11 cellular contexts compared by ENCODE assay signal in genomic region chr7:74217455-74218342, GRCh38. TPM values are rescaled to one million over a fixed set of nuclear protein-coding genes. Genes with fewer than 3 reads are reported as not detected.
DNase-seq lines count a peak whose midpoint lies in the region; ATAC-seq, FAIRE-seq and TF ChIP-seq lines count a peak whose summit lies in the region.
"Had no signal": no experiment of that assay in that cellular context is flagged by ENCODE, and none has a peak within 500 bp of the region (broad histone marks: within the 10 kb centered on the region; RNA-seq: fewer than 3 reads in every experiment).

No MANE protein-coding gene starts in this region.

- TF ChIP-seq RAD21 in IMR-90 (IDR thresholded peaks at IDR 0.05; ENCODE audit: low read length), result no peak

- H3K9me1 ChIP-seq in IMR-90 (ENCODE audit: insufficient read depth, low read length), result no peaks in the 10 kb centered on the region

- intact Hi-C loops in IMR-90 (cut with micrococcal nuclease) (no loop called here), kidney (cut with DNase I) (no loop called here)

- H3K56ac ChIP-seq in IMR-90 (ENCODE audit: extremely low read depth, insufficient read depth, low read length), result no peak overlapping the region

- peak; percentile 54 for ATAC-seq in GM19395 (IDR thresholded peaks at IDR 0.05; ENCODE audit: unreplicated experiment)
- ATAC-seq in IMR-90 (ENCODE audit: low read depth), result no peak
- ATAC-seq in GM23338, result no peak

- H3K9ac ChIP-seq in IMR-90 (ENCODE audit: low read depth, low read length) (no peak overlapping the region), kidney (ENCODE audit: low read length in 2 of 2) (no peak overlapping the region)

- DNase-seq in C1 segment of cervical spinal cord (lab: John Stamatoyannopoulos, UW) (peak in 8 of 14 donors; percentile 16 to 43 (median 32)), IMR-90 (peak; percentile 28), GM19238 (ENCODE audit: insufficient read length, low spot score) (no peak), GM23338 (ENCODE audit: low spot score) (no peak), kidney (no peak)
- DNase-seq in activated naive CD8-positive, alpha-beta T cell treated with anti-CD3 and anti-CD28 coated beads for 36 hours, result no peak
- no peak for DNase-seq in activated CD8-positive, alpha-beta memory T cell treated with anti-CD3 and anti-CD28 coated beads, Interleukin-2, amount 50 U/mL, for 48 hours

- H3K9me2 ChIP-seq in GM23338 (ENCODE audit: insufficient read depth), result no peaks in the 10 kb centered on the region

- peaks cover 16% of the 10 kb centered on the region for H3K4me1 Mint-ChIP-seq in activated naive CD8-positive, alpha-beta T cell treated with anti-CD3 and anti-CD28 coated beads for 36 hours
- H3K4me1 Mint-ChIP-seq in GM23338, result peaks cover 2% of the 10 kb centered on the region; the same call in 2 of the 3 replicates

- H3K79me1 ChIP-seq in IMR-90 (ENCODE audit: low read depth in 1 of 2, low read length in 2 of 2), result no peaks in the 10 kb centered on the region

- no TSS peak for BruUV-seq in IMR-90 (replicated peaks; lab: Mats Ljungman, UMichigan)

- H3K4me3 Mint-ChIP-seq in activated naive CD8-positive, alpha-beta T cell treated with anti-CD3 and anti-CD28 coated beads for 36 hours, result no peak overlapping the region
- H3K4me3 Mint-ChIP-seq in GM23338, result no peak overlapping the region

- CTCF ChIA-PET in IMR-90 (lab: Yijun Ruan, JAX), result no interaction called here

- FAIRE-seq in kidney (lab: Jason Lieb, UNC), result no peak
- FAIRE-seq: G401.6 had no signal

- H2AK5ac ChIP-seq in IMR-90 (ENCODE audit: low read depth, low read length), result no peak overlapping the region

- in situ Hi-C loops in IMR-90 (cut with MboI; ENCODE audit: low sequenced_read_pairs), result loop anchor here (25.0 kb wide), 1 partner anchor 345 kb away; no protein-coding TSS in a partner anchor

- H3K4me3 ChIP-seq in IMR-90 (ENCODE audit: insufficient read depth, low read depth, low read length) (no peak overlapping the region), GM23338 (no peak overlapping the region), kidney (ENCODE audit: low read length in 2 of 2) (no peak overlapping the region)
- H3K4me3 ChIP-seq: SK-N-MC had no signal

- TF ChIP-seq POLR2A in IMR-90 (IDR thresholded peaks at IDR 0.05; ENCODE audit: low read depth, low read length), result no peak

- no peak overlapping the region for H3K18ac ChIP-seq in IMR-90 (ENCODE audit: low read depth, low read length)

- H3K27ac ChIP-seq in IMR-90 (ENCODE audit: insufficient read depth, low read length), result no peak overlapping the region
- no peak overlapping the region for H3K27ac ChIP-seq in GM23338 (ENCODE audit: low read depth)
- no peak overlapping the region for H3K27ac ChIP-seq in kidney (ENCODE audit: low read depth in 2 of 2, low read length in 2 of 2)
- H3K27ac ChIP-seq: epithelial cell of prostate, SK-N-MC had no signal

- 70% methylated on average over 5 of the region's 20 CpGs; no CpG with 5 or more reads in 1 of the 2 experiments for WGBS in IMR-90 (ENCODE audit: extremely low coverage in 2 of 2, insufficient read length in 1 of 2), 2 experiments

- no peaks in the 10 kb centered on the region for H3K79me2 ChIP-seq in GM23338 (replicated peaks; ENCODE audit: insufficient read depth)

- H2BK15ac ChIP-seq in IMR-90 (ENCODE audit: low read depth, low read length), result no peak overlapping the region

- H4K20me1 ChIP-seq in IMR-90 (ENCODE audit: insufficient read depth, low read length) (no peaks in the 10 kb centered on the region), GM23338 (replicated peaks; ENCODE audit: insufficient read depth) (no peaks in the 10 kb centered on the region)

- H2AFZ ChIP-seq in IMR-90 (replicated peaks; ENCODE audit: low read length, poor library complexity) (no peak overlapping the region), GM23338 (no peak overlapping the region)

- H3K36me3 ChIP-seq in IMR-90 (ENCODE audit: control insufficient read depth, insufficient read depth, low read length) (no peaks in the 10 kb centered on the region), GM23338 (ENCODE audit: insufficient read depth) (no peaks in the 10 kb centered on the region), kidney (ENCODE audit: control insufficient read depth in 1 of 2, insufficient read depth in 2 of 2, low read length in 2 of 2) (no peaks in the 10 kb centered on the region)

- no peak overlapping the region for H4K91ac ChIP-seq in IMR-90 (ENCODE audit: insufficient read depth, low read depth, low read length)

- H3K4ac ChIP-seq in IMR-90 (ENCODE audit: low read depth, low read length), result no peak overlapping the region

- H3K27me3 ChIP-seq in IMR-90 (ENCODE audit: control insufficient read depth, insufficient read depth, low read length) (no peaks in the 10 kb centered on the region; the same call in 1 of the 2 replicates), GM23338 (ENCODE audit: insufficient read depth) (no peaks in the 10 kb centered on the region)

- H3K9me3 ChIP-seq in IMR-90 (ENCODE audit: control insufficient read depth, insufficient read depth, low read length) (peaks cover 5% of the 10 kb centered on the region), kidney (ENCODE audit: control insufficient read depth in 1 of 2, low read length in 2 of 2) (no peaks in the 10 kb centered on the region)

- no peak overlapping the region for H3K14ac ChIP-seq in IMR-90 (replicated peaks; ENCODE audit: low read depth, low read length)

- no peak overlapping the region for H2BK20ac ChIP-seq in IMR-90 (ENCODE audit: low read depth, low read length)

- dilution Hi-C loops in IMR-90 (cut with HindIII; ENCODE audit: low sequenced_read_pairs, unreplicated experiment), result no loop called here

- peak overlapping the region; percentile 76 for H3K27ac Mint-ChIP-seq in activated naive CD8-positive, alpha-beta T cell treated with anti-CD3 and anti-CD28 coated beads for 36 hours
- no peak overlapping the region for H3K27ac Mint-ChIP-seq in GM23338

- H3K9me3 Mint-ChIP-seq in activated naive CD8-positive, alpha-beta T cell treated with anti-CD3 and anti-CD28 coated beads for 36 hours, result peaks cover 5% of the 10 kb centered on the region
- H3K9me3 Mint-ChIP-seq in GM23338, result no peaks in the 10 kb centered on the region

- H3K23ac ChIP-seq in IMR-90 (ENCODE audit: low read depth, low read length), result no peak overlapping the region

- H2BK120ac ChIP-seq in IMR-90 (ENCODE audit: low read depth, low read length), result no peak overlapping the region

- no peaks in the 10 kb centered on the region for H3K4me1 ChIP-seq in IMR-90 (ENCODE audit: control insufficient read depth, insufficient read depth, low read length)
- no peaks in the 10 kb centered on the region for H3K4me1 ChIP-seq in GM23338 (ENCODE audit: insufficient read depth)
- no peaks in the 10 kb centered on the region for H3K4me1 ChIP-seq in kidney (ENCODE audit: control insufficient read depth in 1 of 2, insufficient read depth in 1 of 2, low read depth in 1 of 2, low read length in 2 of 2)

- H2AK9ac ChIP-seq in IMR-90 (replicated peaks; ENCODE audit: low read depth, low read length, poor library complexity), result no peak overlapping the region

- no peak overlapping the region for H2BK5ac ChIP-seq in IMR-90 (ENCODE audit: low read depth, low read length, poor library complexity, severe bottlenecking)

- no peak for TF ChIP-seq CTCF in IMR-90 (conservative IDR thresholded peaks at IDR 0.05; ENCODE audit: low read depth, low read length)
- TF ChIP-seq CTCF in GM23338 (conservative IDR thresholded peaks at IDR 0.05; ENCODE audit: low read depth in 2 of 2), result no peak
- no peak for TF ChIP-seq CTCF in kidney (IDR thresholded peaks at IDR 0.05; ENCODE audit: borderline replicate concordance, extremely low read depth, insufficient read depth)

- 0 out of 2 replicates have a peak, but pooled peaks cover 4% of the 10 kb centered on the region for H3F3A ChIP-seq in GM23338 (replicated peaks; ENCODE audit: low read depth)

- no peaks in the 10 kb centered on the region for H3K27me3 Mint-ChIP-seq in activated naive CD8-positive, alpha-beta T cell treated with anti-CD3 and anti-CD28 coated beads for 36 hours
- H3K27me3 Mint-ChIP-seq in GM23338 (ENCODE audit: insufficient read depth, low read depth, poor library complexity), result peaks cover 14% of the 10 kb centered on the region

- H4K8ac ChIP-seq in IMR-90 (ENCODE audit: low read depth in 2 of 2, low read length in 2 of 2), result no peak overlapping the region

- H3K4me2 ChIP-seq in IMR-90 (ENCODE audit: low read depth, low read length) (no peak overlapping the region), GM23338 (no peak overlapping the region)

- no peak overlapping the region for H4K5ac ChIP-seq in IMR-90 (ENCODE audit: low read depth, low read length)

- peaks cover 8% of the 10 kb centered on the region for H3K36me3 Mint-ChIP-seq in activated naive CD8-positive, alpha-beta T cell treated with anti-CD3 and anti-CD28 coated beads for 36 hours
- no peaks in the 10 kb centered on the region; the same call in 2 of the 3 replicates for H3K36me3 Mint-ChIP-seq in GM23338 (ENCODE audit: low read depth)

- POLR2A ChIA-PET in IMR-90 (lab: Charles Lee; ENCODE audit: unreplicated experiment), result no interaction called here

RNA-seq across cellular contexts. Expression of gene LAT2, which starts 7.9 kb away (rescaled TPM):
- total RNA-seq in IMR-90 (2012; rRNA removed) (under 0.01 and 0.36 TPM in 2 replicates), kidney (17.6 TPM)
- polyA plus RNA-seq in IMR-90 (2012; rRNA removed) (0.50 and 0.77 TPM in 2 replicates), GM23338 (2016; fragmentation: Nextera tagmentation; extraction: Ambion mirVana) (0.94 and 1.5 TPM in 2 replicates), kidney (ENCODE audit: insufficient read depth, low read depth, low replicate concordance) (3.7 TPM)
- polyA plus RNA-seq in IMR-90 (2012; cell fraction: cytosol; rRNA removed), result 0.41 and 0.60 TPM in 2 replicates
- 3.3 and 4.1 TPM in 2 replicates for polyA plus RNA-seq in IMR-90 (2012; cell fraction: nucleus; rRNA removed; ENCODE audit: low replicate concordance)
- 1 to 10 TPM; 2.6 to 3.2 TPM for total RNA-seq in activated naive CD8-positive, alpha-beta T cell treated with anti-CD3 and anti-CD28 coated beads for 36 hours
- 0.08 TPM in 1 of 2 replicates, not detected in the other for total RNA-seq in GM23338 (2014; rRNA removed; shearing (Covaris generic))

RNA-seq across cellular contexts. Expression of gene RFC2, which starts 36.5 kb away (rescaled TPM):
- total RNA-seq in IMR-90 (2012; rRNA removed) (33.9 and 37.8 TPM in 2 replicates), kidney (21.1 TPM)
- polyA plus RNA-seq in IMR-90 (2012; rRNA removed) (23.2 and 25.2 TPM in 2 replicates), GM23338 (2016; fragmentation: Nextera tagmentation; extraction: Ambion mirVana) (55.3 and 56.4 TPM in 2 replicates), kidney (ENCODE audit: insufficient read depth, low read depth, low replicate concordance) (16.2 TPM)
- 11.9 and 31.1 TPM in 2 replicates for polyA plus RNA-seq in IMR-90 (2012; cell fraction: cytosol; rRNA removed)
- 4.2 and 7.5 TPM in 2 replicates for polyA plus RNA-seq in IMR-90 (2012; cell fraction: nucleus; rRNA removed; ENCODE audit: low replicate concordance)
- 100 to 1,000 TPM; 111 to 112 TPM for total RNA-seq in activated naive CD8-positive, alpha-beta T cell treated with anti-CD3 and anti-CD28 coated beads for 36 hours
- total RNA-seq in GM23338 (2014; rRNA removed; shearing (Covaris generic)), result 62.4 and 75.2 TPM in 2 replicates

RNA-seq across cellular contexts. Expression of gene EIF4H, which starts 43.5 kb away (rescaled TPM):
- total RNA-seq in IMR-90 (2012; rRNA removed) (241 and 269 TPM in 2 replicates), kidney (240 TPM)
- polyA plus RNA-seq in IMR-90 (2012; rRNA removed) (292 and 321 TPM in 2 replicates), GM23338 (2016; fragmentation: Nextera tagmentation; extraction: Ambion mirVana) (183 and 197 TPM in 2 replicates), kidney (ENCODE audit: insufficient read depth, low read depth, low replicate concordance) (153 TPM)
- polyA plus RNA-seq in IMR-90 (2012; cell fraction: cytosol; rRNA removed), result 244 and 296 TPM in 2 replicates
- 160 and 211 TPM in 2 replicates for polyA plus RNA-seq in IMR-90 (2012; cell fraction: nucleus; rRNA removed; ENCODE audit: low replicate concordance)
- total RNA-seq in activated naive CD8-positive, alpha-beta T cell treated with anti-CD3 and anti-CD28 coated beads for 36 hours, result 100 to 1,000 TPM; 423 to 428 TPM
- total RNA-seq in GM23338 (2014; rRNA removed; shearing (Covaris generic)), result 298 and 309 TPM in 2 replicates

Comparison
In these comparisons a context has a peak if more than half of its experiments do, and no peak if none do; other contexts are left out.
1. DNase-seq: peak in C1 segment of cervical spinal cord (8 of 14) and IMR-90 (single experiment); none in activated naive CD8-positive, alpha-beta T cell treated with anti-CD3 and anti-CD28 coated beads for 36 hours (single experiment), GM19238 (single experiment), GM23338 (single experiment), kidney (single experiment) and activated CD8-positive, alpha-beta memory T cell treated with anti-CD3 and anti-CD28 coated beads, Interleukin-2, amount 50 U/mL, for 48 hours (single experiment).